In genomic region chr10:12130237-12130872, GRCh38 we compare ENCODE assay signal across 8 cellular contexts. TPM values are rescaled to one million over a fixed set of nuclear protein-coding genes. Genes with fewer than 3 reads are reported as not detected.
A peak's percentile ranks its signal among the peaks of the same experiment; 100 is the strongest.
DNase-seq lines count a peak whose midpoint lies in the region; ATAC-seq, FAIRE-seq and TF ChIP-seq lines count a peak whose summit lies in the region.

No MANE protein-coding gene starts in this region.

- peak overlapping the region in 1 of 2 donors; percentile 62 for H3K9ac ChIP-seq in kidney (ENCODE audit: low read length in 2 of 2)

- FAIRE-seq in kidney (lab: Jason Lieb, UNC): no peak

- H3K27ac ChIP-seq in kidney (ENCODE audit: low read depth in 2 of 2, low read length in 2 of 2): peak overlapping the region in 1 of 2 donors; percentile 14

- H3K36me3 ChIP-seq in kidney (ENCODE audit: control insufficient read depth in 1 of 2, insufficient read depth in 2 of 2, low read length in 2 of 2): peaks cover 0 to 3% of the 10 kb centered on the region in 2 donors

- TF ChIP-seq CTCF in LNCAP (IDR thresholded peaks at IDR 0.05) (peak; percentile 45; the same call in 1 of the 2 replicates), kidney (IDR thresholded peaks at IDR 0.05; ENCODE audit: borderline replicate concordance, extremely low read depth, insufficient read depth) (peak; percentile 22)

- intact Hi-C loops in kidney (cut with DNase I): no loop called here

- H3K9me3 ChIP-seq in kidney (ENCODE audit: control insufficient read depth in 1 of 2, low read length in 2 of 2): no peaks in the 10 kb centered on the region

- DNase-seq in NK-92 treated with Interleukin-12 subunit alpha and Interleukin-12 subunit beta, amount 100 ng/mL, for 24 hours (lab: John Stamatoyannopoulos, UW): peak; percentile 2
- DNase-seq in NK-92 (lab: John Stamatoyannopoulos, UW; ENCODE audit: unreplicated experiment) (no peak), SW 1271 (lab: John Stamatoyannopoulos, UW) (peak; percentile 68 to 74), cerebellum (ENCODE audit: low spot score) (peak; percentile 54), kidney (no peak)
- DNase-seq in stimulated activated CD4-positive, alpha-beta T cell treated with anti-CD3 and anti-CD28 coated beads, Interleukin-2, amount 100 ng/mL, for 24 hours: peak; percentile 33 to 46

- peak; percentile 43 for ATAC-seq in GM21717 (IDR thresholded peaks at IDR 0.05; ENCODE audit: unreplicated experiment)

- no peaks in the 10 kb centered on the region for H3K4me1 ChIP-seq in kidney (ENCODE audit: control insufficient read depth in 1 of 2, insufficient read depth in 1 of 2, low read depth in 1 of 2, low read length in 2 of 2)

- H3K4me3 ChIP-seq in kidney (ENCODE audit: low read length in 2 of 2): peak overlapping the region; percentile 90 to 92

RNA-seq across cellular contexts. Expression of gene SEC61A2, which starts 0.9 kb away (rescaled TPM):
- total RNA-seq in cerebellum (38.4 TPM), kidney (8.9 TPM)
- polyA plus RNA-seq in kidney (ENCODE audit: insufficient read depth, low read depth, low replicate concordance): 3.6 TPM

Comparison
In these comparisons a context has a peak if more than half of its experiments do, and no peak if none do; other contexts are left out.
1. DNase-seq: peak in NK-92 treated with Interleukin-12 subunit alpha and Interleukin-12 subunit beta, amount 100 ng/mL, for 24 hours (single experiment), SW 1271 (2 of 2), cerebellum (single experiment) and stimulated activated CD4-positive, alpha-beta T cell treated with anti-CD3 and anti-CD28 coated beads, Interleukin-2, amount 100 ng/mL, for 24 hours (2 of 2); none in NK-92 (single experiment) and kidney (single experiment).